Comparison of ENCODE assay signal across 1 cellular context in genomic region chr14:59037620-59038019, GRCh38.
TF ChIP-seq lines count a peak whose summit lies in the region.

No MANE protein-coding gene starts in this region.

TF ChIP-seq in HepG2, 621 proteins besides CTCF, POLR2A, EP300 and RAD21 (continued from another document):
- TF ChIP-seq ZNF850 (CRISPR knock-in tag; conservative IDR thresholded peaks at IDR 0.05) (no peak), ZNF772 (CRISPR knock-in tag; IDR thresholded peaks at IDR 0.05) (no peak), ZNF3 (CRISPR knock-in tag; IDR thresholded peaks at IDR 0.05) (no peak), IKZF1 (IDR thresholded peaks at IDR 0.05) (no peak)
